17 cellular contexts compared by ENCODE assay signal in genomic region chr18:50696929-50697328, GRCh38.
A peak's percentile ranks its signal among the peaks of the same experiment; 100 is the strongest.
DNase-seq lines count a peak whose midpoint lies in the region; ATAC-seq lines count a peak whose summit lies in the region.
"Had no signal": no experiment of that assay in that cellular context is flagged by ENCODE, and none has a peak within 500 bp of the region (broad histone marks: within the 10 kb centered on the region; RNA-seq: fewer than 3 reads in every experiment).

No MANE protein-coding gene starts in this region.

- no peaks in the 10 kb centered on the region for H3K9me3 ChIP-seq in HAP-1
- H3K9me3 ChIP-seq: neutrophil, upper lobe of left lung had no signal

- H3K36me3 ChIP-seq in HAP-1 (replicated peaks), result no peaks in the 10 kb centered on the region
- H3K36me3 ChIP-seq: neutrophil, upper lobe of left lung had no signal

- no peak overlapping the region for H3K4me3 ChIP-seq in HAP-1
- H3K4me3 ChIP-seq: upper lobe of left lung had no signal

- no peaks in the 10 kb centered on the region for H3K4me1 ChIP-seq in HAP-1
- H3K4me1 ChIP-seq: upper lobe of left lung had no signal

- peak; percentile 67 for DNase-seq in RPMI8226
- no peak for DNase-seq in D341Med (ENCODE audit: low spot score)
- no peak for DNase-seq in HAP-1 (ENCODE audit: low spot score in 2 of 2)
- DNase-seq in GM03348 (ENCODE audit: low spot score), result no peak
- DNase-seq: activated CD8-positive, alpha-beta memory T cell treated with anti-CD3 and anti-CD28 coated beads, Interleukin-2, amount 10 ng/mL, durations not matched to agents 7 days and 5 days; AML-193; effector memory CD8-positive, alpha-beta T cell; PC-3; stimulated activated CD4-positive, alpha-beta T cell treated with anti-CD3 and anti-CD28 coated beads, Interleukin-4, amount 100 ng/mL, for 1 hour; SW 1271; upper lobe of left lung had no signal

- peak; percentile 39 for ATAC-seq in GM18499 (IDR thresholded peaks at IDR 0.05; ENCODE audit: insufficient read depth, unreplicated experiment)
- peak; percentile 62 for ATAC-seq in GM21360 (IDR thresholded peaks at IDR 0.05; ENCODE audit: unreplicated experiment)
- ATAC-seq in HG02938 (IDR thresholded peaks at IDR 0.05; ENCODE audit: unreplicated experiment), result peak; percentile 46
- no peak for ATAC-seq in GM21423 (IDR thresholded peaks at IDR 0.05; ENCODE audit: unreplicated experiment)
- ATAC-seq: activated CD8-positive, alpha-beta memory T cell treated with anti-CD3 and anti-CD28 coated beads, Interleukin-2, amount 10 ng/mL, durations not matched to agents 7 days and 5 days; effector memory CD8-positive, alpha-beta T cell; PC-3; sciatic nerve had no signal

- H3K27me3 ChIP-seq in HAP-1 (ENCODE audit: low read depth), result no peaks in the 10 kb centered on the region
- H3K27me3 ChIP-seq: upper lobe of left lung had no signal

- in situ Hi-C loops in HAP-1 (cut with MboI; ENCODE audit: low sequenced_read_pairs), result no loop called here
